ENCODE assay signal across 8 cellular contexts in genomic region chr1:205317311-205317917, GRCh38. TPM values are rescaled to one million over a fixed set of nuclear protein-coding genes. Genes with fewer than 3 reads are reported as not detected.
DNase-seq lines count a peak whose midpoint lies in the region; ATAC-seq and TF ChIP-seq lines count a peak whose summit lies in the region.

No MANE protein-coding gene starts in this region.

- DNase-seq in NCI-H82 (lab: John Stamatoyannopoulos, UW) (peak; percentile 66), NCI-H82 treated with DMSO at 0.1 percent for 48 hours (lab: John Stamatoyannopoulos, UW; ENCODE audit: unreplicated experiment) (no peak), PC-3 (peak; percentile 85), epithelial cell of proximal tubule (ENCODE audit: low read depth) (no peak), osteoblast (ENCODE audit: insufficient read length, low spot score, missing footprints) (no peak), HPDE6-E6E7 (ENCODE audit: extremely low spot score) (no peak), occipital lobe (lab: John Stamatoyannopoulos, UW) (no peak)
- DNase-seq in stimulated activated CD4-positive, alpha-beta T cell treated with anti-CD3 and anti-CD28 coated beads, Interleukin-2, amount 100 ng/mL, for 24 hours = no peak

- H3K9me2 ChIP-seq in PC-3 (replicated peaks; ENCODE audit: low read length) = no peaks in the 10 kb centered on the region

- no peaks in the 10 kb centered on the region for H3K27me3 ChIP-seq in PC-3 (ENCODE audit: low read length)
- H3K27me3 ChIP-seq in osteoblast (ENCODE audit: insufficient read depth, low read length) = no peaks in the 10 kb centered on the region

- H3K36me3 ChIP-seq in PC-3 (ENCODE audit: low read depth, low read length) (no peaks in the 10 kb centered on the region), osteoblast (ENCODE audit: insufficient read depth, low read length) (peaks cover 2% of the 10 kb centered on the region)

- ATAC-seq in PC-3 = peak; percentile 25

- H3F3A ChIP-seq in PC-3 (ENCODE audit: low read length, unreplicated experiment) = no peaks in the 10 kb centered on the region

- H3K9ac ChIP-seq in PC-3 (ENCODE audit: low read length) = no peak overlapping the region

- H3K4me1 ChIP-seq in PC-3 (ENCODE audit: insufficient read depth, low read length) (peaks cover 42% of the 10 kb centered on the region), osteoblast (ENCODE audit: insufficient read depth, low read length) (peaks cover 55% of the 10 kb centered on the region)

- H3K27ac ChIP-seq in PC-3 (ENCODE audit: low read length) (no peak overlapping the region), osteoblast (ENCODE audit: low read depth, low read length) (peak overlapping the region; percentile 27)

- H4K20me1 ChIP-seq in PC-3 (ENCODE audit: low read length) (no peaks in the 10 kb centered on the region), osteoblast (ENCODE audit: insufficient read depth, low read length) (peaks cover 39% of the 10 kb centered on the region)

- POLR2A ChIA-PET in PC-3 (lab: Charles Lee; ENCODE audit: unreplicated experiment) = no interaction called here

- no peak overlapping the region for H3K4me3 ChIP-seq in PC-3 (ENCODE audit: low read length)
- H3K4me3 ChIP-seq in epithelial cell of proximal tubule (ENCODE audit: low read depth, low read length) = peak overlapping the region; percentile 59
- H3K4me3 ChIP-seq in osteoblast (ENCODE audit: insufficient read depth, low read length) = no peak overlapping the region

- BruUV-seq in PC-3 (replicated peaks; lab: Mats Ljungman, UMichigan) = no TSS peak

- no peaks in the 10 kb centered on the region for H3K9me3 ChIP-seq in PC-3 (ENCODE audit: low read length)
- no peaks in the 10 kb centered on the region for H3K9me3 ChIP-seq in osteoblast (ENCODE audit: low read depth, low read length)

- CTCF ChIA-PET in PC-3 (lab: Charles Lee) = interaction anchor here (1.1 kb wide), 2 partner anchors 33 to 44 kb away, joined by 3 to 5 read pairs; no protein-coding TSS in a partner anchor

- H3K4me2 ChIP-seq in PC-3 (ENCODE audit: low read length) (peak overlapping the region; percentile 54), osteoblast (ENCODE audit: insufficient read depth, low read length) (peak overlapping the region; percentile 80)

- intact Hi-C loops in PC-3 (cut with micrococcal nuclease) = no loop called here

- H2AFZ ChIP-seq in PC-3 (ENCODE audit: low read length) = no peak overlapping the region
- H2AFZ ChIP-seq in osteoblast (ENCODE audit: low read length) = no peak overlapping the region

- TF ChIP-seq CTCF in PC-3 (conservative IDR thresholded peaks at IDR 0.05; ENCODE audit: low read depth, low read length) (0 out of 2 replicates have a peak, but pooled peaks have one; percentile 14), epithelial cell of proximal tubule (conservative IDR thresholded peaks at IDR 0.05; ENCODE audit: low read depth, low read length) (peak; percentile 20), osteoblast (IDR thresholded peaks at IDR 0.05; ENCODE audit: extremely low read depth, low read depth, low read length) (no peak)

- H3K79me2 ChIP-seq in PC-3 (ENCODE audit: low read length) (peaks cover 59% of the 10 kb centered on the region), osteoblast (ENCODE audit: insufficient read depth, low read length) (peaks cover 89% of the 10 kb centered on the region)

RNA-seq across cellular contexts. Expression of gene NUAK2, which starts 4.1 kb away (rescaled TPM):
- total RNA-seq in PC-3 (2014; rRNA removed) = 3.8 and 4.8 TPM in 2 replicates
- 28.8 and 45.7 TPM in 2 replicates for total RNA-seq in epithelial cell of proximal tubule
- 2.7 and 3.6 TPM in 2 replicates for total RNA-seq in osteoblast
- 1.1 TPM for total RNA-seq in occipital lobe

RNA-seq across cellular contexts. Expression of gene KLHDC8A, which starts 39.3 kb away (rescaled TPM):
- total RNA-seq in PC-3 (2014; rRNA removed) (not detected in 2 replicates), epithelial cell of proximal tubule (0.80 and 9.6 TPM in 2 replicates), osteoblast (not detected in 2 replicates), occipital lobe (18.6 TPM)

Comparison
In these comparisons a context has a peak if more than half of its experiments do, and no peak if none do; other contexts are left out.
1. DNase-seq: peak in NCI-H82 (single experiment) and PC-3 (single experiment); none in NCI-H82 treated with DMSO at 0.1 percent for 48 hours (single experiment), epithelial cell of proximal tubule (single experiment), osteoblast (single experiment), stimulated activated CD4-positive, alpha-beta T cell treated with anti-CD3 and anti-CD28 coated beads, Interleukin-2, amount 100 ng/mL, for 24 hours (0 of 2), HPDE6-E6E7 (single experiment) and occipital lobe (single experiment).